Comparison of ENCODE assay signal across 13 cellular contexts in genomic region chr10:69479737-69480412, GRCh38. TPM values are rescaled to one million over a fixed set of nuclear protein-coding genes. Genes with fewer than 3 reads are reported as not detected.
DNase-seq lines count a peak whose midpoint lies in the region; ATAC-seq and TF ChIP-seq lines count a peak whose summit lies in the region.
"Had no signal": no experiment of that assay in that cellular context is flagged by ENCODE, and none has a peak within 500 bp of the region (broad histone marks: within the 10 kb centered on the region; RNA-seq: fewer than 3 reads in every experiment).

No MANE protein-coding gene starts in this region.

- H3K4me1 Mint-ChIP-seq in T-helper 17 cell = peaks cover 28% of the 10 kb centered on the region
- H3K4me1 Mint-ChIP-seq: activated naive CD4-positive, alpha-beta T cell treated with anti-CD3 and anti-CD28 coated beads, Interleukin-2, amount 10 ng/mL, durations not matched to agents 7 days and 5 days had no signal

- TF ChIP-seq CTCF in AG10803 (conservative IDR thresholded peaks at IDR 0.05; ENCODE audit: low read length) = no peak
- no peak for TF ChIP-seq CTCF in psoas muscle (IDR thresholded peaks at IDR 0.05)

- intact Hi-C loops in left cardiac atrium (cut with DNase I) = no loop called here
- intact Hi-C loops in psoas muscle (cut with DNase I) = no loop called here

- in situ Hi-C loops in G401 (cut with HindIII; ENCODE audit: low sequenced_read_pairs) = no loop called here

- H3K27ac ChIP-seq in psoas muscle = peak overlapping the region; percentile 89
- H3K27ac ChIP-seq: HL-60 had no signal

- WGBS in psoas muscle, 3 donors = 8 to 18% (median 14%) methylated on average over 2 of the region's 2 CpGs

- no peaks in the 10 kb centered on the region for H3K27me3 ChIP-seq in psoas muscle (ENCODE audit: insufficient read depth in 3 of 3, low read length in 2 of 3)

- no peaks in the 10 kb centered on the region for H3K36me3 ChIP-seq in psoas muscle (ENCODE audit: insufficient read depth in 1 of 2, low read depth in 1 of 2)

- DNase-seq in AG10803 (ENCODE audit: low read depth) (peak; percentile 65), T-helper 17 cell (no peak), left cardiac atrium (no peak), psoas muscle (no peak), G401 (ENCODE audit: low spot score) (no peak)
- DNase-seq: activated naive CD4-positive, alpha-beta T cell treated with anti-CD3 and anti-CD28 coated beads, Interleukin-2, amount 10 ng/mL, durations not matched to agents 7 days and 5 days; CD8-positive, alpha-beta T cell; foreskin fibroblast; NCI-H526 had no signal

- H3K4me1 ChIP-seq in psoas muscle = peaks cover 79% of the 10 kb centered on the region

- H3K27ac Mint-ChIP-seq in T-helper 17 cell = peak overlapping the region; percentile 16
- H3K27ac Mint-ChIP-seq: CD8-positive, alpha-beta T cell had no signal

- H3K36me3 Mint-ChIP-seq in T-helper 17 cell (ENCODE audit: low read depth) = peaks cover 2% of the 10 kb centered on the region
- H3K36me3 Mint-ChIP-seq: activated naive CD4-positive, alpha-beta T cell treated with anti-CD3 and anti-CD28 coated beads, Interleukin-2, amount 10 ng/mL, durations not matched to agents 7 days and 5 days; CD8-positive, alpha-beta T cell had no signal

- no peak for ATAC-seq in T-helper 17 cell
- ATAC-seq in left cardiac atrium = peak; percentile 39 to 52
- peak; percentile 25 to 46 (median 34) for ATAC-seq in psoas muscle
- no peak for ATAC-seq in HG02840 (IDR thresholded peaks at IDR 0.05; ENCODE audit: low FRiP score, unreplicated experiment)
- no peak for ATAC-seq in GM19455 (IDR thresholded peaks at IDR 0.05; ENCODE audit: unreplicated experiment)
- no peak for ATAC-seq in HG03175 (IDR thresholded peaks at IDR 0.05; ENCODE audit: unreplicated experiment)
- ATAC-seq: CD8-positive, alpha-beta T cell had no signal

- no peak overlapping the region for H3K4me3 ChIP-seq in AG10803 (ENCODE audit: low read length)
- peak overlapping the region; percentile 20 for H3K4me3 ChIP-seq in psoas muscle

- H3K27me3 Mint-ChIP-seq in T-helper 17 cell = no peaks in the 10 kb centered on the region

- H3K9me3 ChIP-seq in T-helper 17 cell (ENCODE audit: control insufficient read depth, low read length, poor library complexity, severe bottlenecking) (no peaks in the 10 kb centered on the region), psoas muscle (no peaks in the 10 kb centered on the region)

- no peak overlapping the region for H3K4me3 Mint-ChIP-seq in T-helper 17 cell
- H3K4me3 Mint-ChIP-seq: activated naive CD4-positive, alpha-beta T cell treated with anti-CD3 and anti-CD28 coated beads, Interleukin-2, amount 10 ng/mL, durations not matched to agents 7 days and 5 days; CD8-positive, alpha-beta T cell had no signal

RNA-seq across cellular contexts. Expression of gene TSPAN15, which starts 28.6 kb away (rescaled TPM):
- total RNA-seq in T-helper 17 cell = 10 to 100 TPM; 20.3 to 28.7 TPM
- total RNA-seq in left cardiac atrium = 10 to 100 TPM; 11.0 to 17.3 TPM
- total RNA-seq in psoas muscle = 10 to 100 TPM in 1 of 4 donors, 1 to 10 TPM in 3; 6.3 to 35.0 (median 8.6) TPM
- 10 to 100 TPM; 10.7 to 11.7 (median 11.6) TPM for polyA plus RNA-seq in psoas muscle
- 10.2 and 14.6 TPM in 2 replicates for total RNA-seq in G401 (2014; rRNA removed; shearing (Covaris generic))

Comparison
In these comparisons a context has a peak if more than half of its experiments do, and no peak if none do; other contexts are left out.
1. ATAC-seq: peak in left cardiac atrium (2 of 2) and psoas muscle (4 of 4); none in T-helper 17 cell (single experiment), HG02840 (single experiment), GM19455 (single experiment) and HG03175 (single experiment).